21 cellular contexts compared by ENCODE assay signal in genomic region chr13:77289844-77290243, GRCh38.
"Had no signal": no experiment of that assay in that cellular context is flagged by ENCODE, and none has a peak within 500 bp of the region (broad histone marks: within the 10 kb centered on the region; RNA-seq: fewer than 3 reads in every experiment).

No MANE protein-coding gene starts in this region.

- H3K9me3 Mint-ChIP-seq: endodermal cell, type B pancreatic cell had no signal

- H3K27me3 ChIP-seq: colonic mucosa, heart right ventricle, sigmoid colon, suprapubic skin, thyroid gland had no signal

- ATAC-seq: heart right ventricle; naive thymus-derived CD4-positive, alpha-beta T cell; psoas muscle; stimulated activated naive CD8-positive, alpha-beta T cell treated with anti-CD3 and anti-CD28 coated beads, Interleukin-15, Interleukin-2, amounts not matched to agents 100 U/mL and 50 U/mL, for 24 hours had no signal

- H3K4me1 ChIP-seq: colonic mucosa, heart right ventricle, psoas muscle, sigmoid colon, suprapubic skin, thyroid gland had no signal

- H3K27me3 Mint-ChIP-seq: naive thymus-derived CD4-positive, alpha-beta T cell; type B pancreatic cell had no signal

- H3K9me3 ChIP-seq: colonic mucosa, sigmoid colon, suprapubic skin, thyroid gland had no signal

- DNase-seq: colonic mucosa; effector CD4-positive, alpha-beta T cell; endodermal cell; foreskin melanocyte; heart right ventricle; hypothalamus; kidney glomerular epithelial cell; naive thymus-derived CD4-positive, alpha-beta T cell; nephron progenitor cell; psoas muscle; retina; sigmoid colon; stimulated activated CD4-positive, alpha-beta T cell treated with anti-CD3 and anti-CD28 coated beads, Interleukin-12 subunit alpha, Interleukin-12 subunit beta, amount 100 ng/mL, for 4 hours; stimulated activated naive CD8-positive, alpha-beta T cell treated with anti-CD3 and anti-CD28 coated beads, Interleukin-15, Interleukin-2, amounts not matched to agents 100 U/mL and 50 U/mL, for 24 hours; thyroid gland had no signal

- H3K4me3 ChIP-seq: colonic mucosa, heart right ventricle, psoas muscle, sigmoid colon, skin epidermis, suprapubic skin, thyroid gland had no signal

- H3K4me3 Mint-ChIP-seq: endodermal cell, nephron progenitor cell, type B pancreatic cell had no signal

- H3K27ac ChIP-seq: colonic mucosa, heart right ventricle, psoas muscle, sigmoid colon, skin epidermis, suprapubic skin, thyroid gland had no signal

- H3K27ac Mint-ChIP-seq: endodermal cell, nephron progenitor cell, type B pancreatic cell had no signal

- H3K36me3 ChIP-seq: colonic mucosa, thyroid gland had no signal

- FAIRE-seq: endothelial cell of umbilical vein, islet of Langerhans, urothelium cell line had no signal
